In the genomic region with DNA sequence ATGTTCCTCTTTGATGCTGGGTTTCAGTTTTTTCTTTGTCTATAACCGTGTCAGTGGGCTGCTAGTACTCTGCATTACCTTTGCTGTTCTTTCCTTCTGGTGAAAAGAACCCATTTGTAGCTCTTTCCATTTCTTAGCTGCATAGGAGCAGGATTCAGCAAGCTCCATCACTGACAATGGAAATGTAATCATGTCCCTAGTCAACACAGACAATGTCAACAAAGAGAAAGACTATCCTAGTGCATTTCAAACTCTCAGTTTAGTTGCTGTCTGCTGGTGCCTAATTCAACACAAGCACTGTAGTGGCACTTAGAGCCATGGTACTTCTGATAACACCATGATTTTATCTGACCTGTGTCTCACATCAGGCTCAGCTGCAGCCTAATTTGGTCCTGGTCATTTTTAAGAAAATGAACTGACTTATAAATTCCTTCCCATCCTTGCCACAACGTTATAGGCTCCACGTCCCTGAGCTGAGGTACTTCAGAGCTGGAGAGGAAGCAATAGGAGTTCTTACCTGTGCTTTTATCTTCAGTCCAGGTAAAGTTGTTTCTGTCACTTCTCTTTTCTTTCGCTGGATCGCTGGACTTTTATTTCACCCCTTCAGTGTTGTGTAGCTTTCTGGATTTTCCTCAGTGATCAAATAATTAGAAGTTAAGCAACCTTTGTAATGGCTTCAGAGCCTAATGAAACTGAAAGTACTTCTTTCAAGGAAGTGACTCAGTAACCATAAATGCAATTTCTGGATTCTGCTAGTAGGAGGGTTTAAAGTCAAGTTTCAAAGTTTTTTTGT, we compare ENCODE assay signal across 8 cellular contexts. TPM values are rescaled to one million over a fixed set of nuclear protein-coding genes. Genes with fewer than 3 reads are reported as not detected.
DNase-seq lines count a peak whose midpoint lies in the region; ATAC-seq and FAIRE-seq lines count a peak whose summit lies in the region.

Gene GBP3, minus strand, starts transcription at position 700 of the 793 bp plus-strand sequence. CDS start 2,145 bp downstream, outside the sequence.

- peak; percentile 81 for ATAC-seq in HG02884 (IDR thresholded peaks at IDR 0.05; ENCODE audit: unreplicated experiment)
- peak; percentile 82 to 84 for ATAC-seq in right cardiac atrium

- H3K9me3 Mint-ChIP-seq in activated naive CD4-positive, alpha-beta T cell treated with anti-CD3 and anti-CD28 coated beads, Interleukin-2, amount 10 ng/mL, durations not matched to agents 7 days and 5 days = peaks cover 14% of the 10 kb centered on the region

- H3K36me3 Mint-ChIP-seq in activated naive CD4-positive, alpha-beta T cell treated with anti-CD3 and anti-CD28 coated beads, Interleukin-2, amount 10 ng/mL, durations not matched to agents 7 days and 5 days = peaks cover 59% of the 10 kb centered on the region

- 18% methylated on average over 5 of the region's 5 CpGs for WGBS in right cardiac atrium
- WGBS in small intestine, 3 donors = 0 to 5% (median 3%) methylated on average over 5 of the region's 5 CpGs

- peak within 1 kb of the TSS; percentile 87 for H3K27ac Mint-ChIP-seq in activated naive CD4-positive, alpha-beta T cell treated with anti-CD3 and anti-CD28 coated beads, Interleukin-2, amount 10 ng/mL, durations not matched to agents 7 days and 5 days

- H3K9me3 ChIP-seq in right cardiac atrium (ENCODE audit: control insufficient read depth, low read length) = no peaks in the 10 kb centered on the region
- no peaks in the 10 kb centered on the region for H3K9me3 ChIP-seq in small intestine (ENCODE audit: control insufficient read depth, low read depth)

- H3K27me3 ChIP-seq in right cardiac atrium (ENCODE audit: control insufficient read depth, insufficient read depth) = no peaks in the 10 kb centered on the region
- no peaks in the 10 kb centered on the region for H3K27me3 ChIP-seq in small intestine (ENCODE audit: control insufficient read depth in 2 of 2, insufficient read depth in 2 of 2, low read length in 2 of 2)

- H3K36me3 ChIP-seq in small intestine (ENCODE audit: control insufficient read depth in 2 of 2, insufficient read depth in 2 of 2, low read length in 2 of 2) = peaks cover 2 to 7% of the 10 kb centered on the region in 2 donors

- CTCF ChIA-PET in activated naive CD4-positive, alpha-beta T cell treated with anti-CD3 and anti-CD28 coated beads, Interleukin-2, amount 10 ng/mL, durations not matched to agents 7 days and 5 days (lab: Charles Lee) = interaction anchor here (0.9 to 1.5 kb wide), 6 partner anchors 13 to 433 kb away, joined by 3 to 5 read pairs (median 4); partner anchors contain the start of gene GBP1

- intact Hi-C loops in right cardiac atrium (cut with DNase I) = no loop called here

- peak within 1 kb of the TSS; percentile 85 for H3K4me3 Mint-ChIP-seq in activated naive CD4-positive, alpha-beta T cell treated with anti-CD3 and anti-CD28 coated beads, Interleukin-2, amount 10 ng/mL, durations not matched to agents 7 days and 5 days

- peaks cover 50% of the 10 kb centered on the region for H3K4me1 Mint-ChIP-seq in activated naive CD4-positive, alpha-beta T cell treated with anti-CD3 and anti-CD28 coated beads, Interleukin-2, amount 10 ng/mL, durations not matched to agents 7 days and 5 days

- peaks cover 4% of the 10 kb centered on the region for H3K27me3 Mint-ChIP-seq in activated naive CD4-positive, alpha-beta T cell treated with anti-CD3 and anti-CD28 coated beads, Interleukin-2, amount 10 ng/mL, durations not matched to agents 7 days and 5 days

- peak; percentile 97 for FAIRE-seq in small intestine (lab: Jason Lieb, UNC)

- H3K4me1 ChIP-seq in right cardiac atrium (ENCODE audit: control insufficient read depth, insufficient read depth, low read length) = peaks cover 6% of the 10 kb centered on the region
- peaks cover 6 to 10% of the 10 kb centered on the region in 2 donors for H3K4me1 ChIP-seq in small intestine (ENCODE audit: control insufficient read depth in 2 of 2, insufficient read depth in 1 of 2, low read depth in 1 of 2, low read length in 1 of 2)

- peak; percentile 27 for DNase-seq in activated naive CD4-positive, alpha-beta T cell treated with anti-CD3 and anti-CD28 coated beads, Interleukin-2, amount 10 ng/mL, durations not matched to agents 7 days and 5 days
- no peak for DNase-seq in activated naive CD4-positive, alpha-beta T cell treated with Interleukin-2 at 50 U/mL for 16 hours
- DNase-seq in NCI-H226 (peak; percentile 60), amniotic epithelial cell (ENCODE audit: low read depth) (peak; percentile 79), right cardiac atrium (no peak), small intestine (peak; percentile 86), putamen (ENCODE audit: low spot score) (no peak)

- H3K27ac ChIP-seq in right cardiac atrium (ENCODE audit: low read length) (peak within 1 kb of the TSS; percentile 99), small intestine (ENCODE audit: low read depth in 1 of 2, low read length in 1 of 2) (peak within 1 kb of the TSS; percentile 93 to 95)

- H3K4me3 ChIP-seq in right cardiac atrium (ENCODE audit: low read length) = peak within 1 kb of the TSS; percentile 98
- peak within 1 kb of the TSS; percentile 29 to 72 for H3K4me3 ChIP-seq in small intestine (ENCODE audit: low read depth in 1 of 2, low read length in 2 of 2)

RNA-seq across cellular contexts. Expression of gene GBP3, which starts in this region (rescaled TPM):
- total RNA-seq in right cardiac atrium = 10 to 100 TPM in 1 of 4 donors, 1 to 10 TPM in 3; 7.4 to 10.3 (median 8.3) TPM
- polyA plus RNA-seq in right cardiac atrium (3.5 TPM), small intestine (10 to 100 TPM; 13.8 to 71.6 (median 21.5) TPM)

Comparison
In these comparisons a context has a peak if more than half of its experiments do, and no peak if none do; other contexts are left out.
1. DNase-seq: peak in activated naive CD4-positive, alpha-beta T cell treated with anti-CD3 and anti-CD28 coated beads, Interleukin-2, amount 10 ng/mL, durations not matched to agents 7 days and 5 days (single experiment), NCI-H226 (single experiment), amniotic epithelial cell (single experiment) and small intestine (single experiment); none in activated naive CD4-positive, alpha-beta T cell treated with Interleukin-2 at 50 U/mL for 16 hours (single experiment), right cardiac atrium (0 of 3) and putamen (single experiment).